In genomic region chr1:11507309-11507708, GRCh38 we compare ENCODE assay signal across 27 cellular contexts. TPM values are rescaled to one million over a fixed set of nuclear protein-coding genes. Genes with fewer than 3 reads are reported as not detected.
"Had no signal": no experiment of that assay in that cellular context is flagged by ENCODE, and none has a peak within 500 bp of the region (broad histone marks: within the 10 kb centered on the region; RNA-seq: fewer than 3 reads in every experiment).

No MANE protein-coding gene starts in this region.

- H3K4me3 ChIP-seq: adrenal gland, body of pancreas, coronary artery, gastrocnemius medialis, hepatocyte, spleen, testis, transverse colon, uterus had no signal

- H3K9me3 ChIP-seq: testis had no signal

- H3K27me3 ChIP-seq: adrenal gland, body of pancreas, hepatocyte, testis, uterus had no signal

- DNase-seq: activated CD4-positive, alpha-beta T cell treated with anti-CD3 and anti-CD28 coated beads for 36 hours; activated CD4-positive, CD25-positive, alpha-beta regulatory T cell; activated CD8-positive, alpha-beta memory T cell treated with anti-CD3 and anti-CD28 coated beads, Interleukin-2, amount 10 ng/mL, durations not matched to agents 7 days and 5 days; activated CD8-positive, alpha-beta T cell treated with anti-CD3 and anti-CD28 coated beads, Interleukin-2, amount 10 ng/mL, durations not matched to agents 7 days and 5 days; activated naive CD4-positive, alpha-beta T cell; activated T-cell treated with anti-CD3 and anti-CD28 coated beads, Interleukin-2, amount 50 U/mL, for 72 hours; adrenal gland; aorta; body of pancreas; effector memory CD8-positive, alpha-beta T cell; erythroblast; gastrocnemius medialis; left colon; midbrain; naive thymus-derived CD8-positive, alpha-beta T cell; nucleus accumbens; right cardiac atrium; spleen; stimulated activated naive CD4-positive, alpha-beta T cell; T-helper 1 cell; testis; transverse colon; uterus had no signal

- ATAC-seq: activated CD4-positive, alpha-beta T cell treated with anti-CD3 and anti-CD28 coated beads for 36 hours; activated CD8-positive, alpha-beta memory T cell treated with anti-CD3 and anti-CD28 coated beads, Interleukin-2, amount 10 ng/mL, durations not matched to agents 7 days and 5 days; activated CD8-positive, alpha-beta T cell treated with anti-CD3 and anti-CD28 coated beads, Interleukin-2, amount 10 ng/mL, durations not matched to agents 7 days and 5 days; activated naive CD4-positive, alpha-beta T cell treated with anti-CD3 and anti-CD28 coated beads, Interleukin-2, amount 50 U/mL, for 72 hours; activated T-cell treated with anti-CD3 and anti-CD28 coated beads, Interleukin-2, amount 50 U/mL, for 72 hours; body of pancreas; effector memory CD8-positive, alpha-beta T cell; gastrocnemius medialis; left colon; naive thymus-derived CD8-positive, alpha-beta T cell; right cardiac atrium had no signal

- H3K4me1 ChIP-seq: adrenal gland, body of pancreas, gastrocnemius medialis, spleen, testis, transverse colon, uterus had no signal

- H3K27ac ChIP-seq: adrenal gland, body of pancreas, coronary artery, gastrocnemius medialis, hepatocyte, spleen, testis, transverse colon, uterus had no signal

- H3K36me3 ChIP-seq: adrenal gland, gastrocnemius medialis, spleen, transverse colon, uterus had no signal

RNA-seq across cellular contexts. Expression of gene DISP3, which starts 28.4 kb away (rescaled TPM):
- total RNA-seq: gastrocnemius medialis, lower leg skin had no signal
